In the genomic region with DNA sequence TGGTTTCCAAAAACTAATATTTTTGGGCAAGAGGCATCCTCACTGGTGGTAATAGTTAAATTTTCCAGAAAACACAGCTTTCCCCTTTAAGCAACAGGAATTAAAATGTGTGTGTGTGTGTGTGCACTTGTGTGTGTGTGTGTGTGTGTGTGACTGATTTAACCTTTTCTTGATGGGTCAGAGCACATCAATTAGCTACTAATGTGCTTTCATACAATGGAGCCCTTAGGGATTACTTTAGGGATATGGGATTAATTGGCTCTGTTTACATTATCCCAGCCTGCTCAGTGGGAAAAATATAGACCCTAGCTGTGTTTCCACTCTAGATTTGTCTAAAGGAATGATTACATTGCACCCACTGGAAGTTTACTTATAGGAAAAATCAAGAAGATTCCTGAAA, we compare ENCODE assay signal across 19 cellular contexts. TPM values are rescaled to one million over a fixed set of nuclear protein-coding genes. Genes with fewer than 3 reads are reported as not detected.
"Had no signal": no experiment of that assay in that cellular context is flagged by ENCODE, and none has a peak within 500 bp of the region (broad histone marks: within the 10 kb centered on the region; RNA-seq: fewer than 3 reads in every experiment).

No MANE protein-coding gene starts in this region.

- H3K9me3 ChIP-seq: breast epithelium, MG63 had no signal

- H3K27ac ChIP-seq: breast epithelium, KMS-11, PC-9, SK-N-MC had no signal

- H3K4me1 Mint-ChIP-seq: activated naive CD4-positive, alpha-beta T cell treated with anti-CD3 and anti-CD28 coated beads, Interleukin-2, amount 50 U/mL, for 24 hours; T-cell had no signal

- ATAC-seq: activated CD4-positive, CD25-positive, alpha-beta regulatory T cell treated with anti-CD3 and anti-CD28 coated beads, Interleukin-2, amount 50 U/mL, for 24 hours; activated CD8-positive, alpha-beta T cell treated with anti-CD3 and anti-CD28 coated beads for 36 hours; T-cell had no signal

- H3K9me3 Mint-ChIP-seq: activated CD8-positive, alpha-beta T cell treated with anti-CD3 and anti-CD28 coated beads for 36 hours; T-cell had no signal

- H2AFZ ChIP-seq: PC-9 had no signal

- DNase-seq: activated CD4-positive, alpha-beta T cell treated with anti-CD3 and anti-CD28 coated beads for 4 hours; activated CD8-positive, alpha-beta memory T cell treated with anti-CD3 and anti-CD28 coated beads, Interleukin-2, amount 50 U/mL, for 4 hours; activated CD8-positive, alpha-beta T cell treated with anti-CD3 and anti-CD28 coated beads for 36 hours; aorta; MG63; MV-4-11; NCI-H1092 treated with DMSO at 0.1 percent for 48 hours; NCI-H1417 treated with DMSO at 0.1 percent for 48 hours; NCI-H187; NCI-H2081; PC-9; SIG-M5; T-cell had no signal

- H3K27me3 ChIP-seq: MG63 had no signal

- H3K4me3 ChIP-seq: breast epithelium, MG63, PC-9, SK-N-MC had no signal

- H3K9ac ChIP-seq: KMS-11 had no signal

- H3K27ac Mint-ChIP-seq: activated CD8-positive, alpha-beta T cell treated with anti-CD3 and anti-CD28 coated beads for 36 hours; activated naive CD4-positive, alpha-beta T cell treated with anti-CD3 and anti-CD28 coated beads, Interleukin-2, amount 50 U/mL, for 24 hours; T-cell had no signal

- H3K4me3 Mint-ChIP-seq: activated CD8-positive, alpha-beta T cell treated with anti-CD3 and anti-CD28 coated beads for 36 hours; activated naive CD4-positive, alpha-beta T cell treated with anti-CD3 and anti-CD28 coated beads, Interleukin-2, amount 50 U/mL, for 24 hours; T-cell had no signal

- H3K4me2 ChIP-seq: KMS-11, PC-9 had no signal

- H3K36me3 Mint-ChIP-seq: activated naive CD4-positive, alpha-beta T cell treated with anti-CD3 and anti-CD28 coated beads, Interleukin-2, amount 50 U/mL, for 24 hours; T-cell had no signal

- H3K36me3 ChIP-seq: breast epithelium, MG63 had no signal

- H3K4me1 ChIP-seq: breast epithelium had no signal

RNA-seq across cellular contexts. Expression of gene PLCXD3, which starts 6.5 kb away (rescaled TPM):
- total RNA-seq: activated CD8-positive, alpha-beta T cell treated with anti-CD3 and anti-CD28 coated beads for 36 hours; T-helper 2 cell treated with Interferon-gamma antibody and Interleukin-4, amounts not matched to agents 100 ng/mL and 5 ng/mL, for 36 hours had no signal
